Comparison of ENCODE assay signal across 1 cellular context in the genomic region with DNA sequence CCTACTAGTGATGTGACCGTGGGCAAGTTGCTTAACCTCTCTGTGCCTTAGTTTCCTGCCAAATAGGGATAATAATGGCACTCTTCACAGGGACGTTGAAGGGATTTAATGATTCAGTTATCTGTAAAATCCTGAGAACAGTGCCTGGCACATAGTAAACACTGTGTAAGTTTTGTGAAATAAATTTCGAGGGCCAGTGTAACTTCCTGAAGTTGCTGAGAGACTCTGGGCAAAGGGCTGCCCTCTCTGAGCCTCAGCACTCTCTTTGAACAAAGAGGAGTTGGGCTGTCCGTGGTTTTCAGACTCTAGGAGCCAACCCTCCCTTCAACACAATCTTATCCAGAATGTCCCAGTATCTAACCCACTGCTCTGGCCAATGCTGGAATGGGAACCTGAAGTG.
TF ChIP-seq lines count a peak whose summit lies in the region.

No MANE protein-coding gene starts in this region.

TF ChIP-seq in H1, 55 proteins besides CTCF, POLR2A, EP300 and RAD21:
- no peak for TF ChIP-seq POLR2AphosphoS5 (IDR thresholded peaks at IDR 0.05; ENCODE audit: low read depth, low read length)
